ENCODE assay signal across 19 cellular contexts in the genomic region with DNA sequence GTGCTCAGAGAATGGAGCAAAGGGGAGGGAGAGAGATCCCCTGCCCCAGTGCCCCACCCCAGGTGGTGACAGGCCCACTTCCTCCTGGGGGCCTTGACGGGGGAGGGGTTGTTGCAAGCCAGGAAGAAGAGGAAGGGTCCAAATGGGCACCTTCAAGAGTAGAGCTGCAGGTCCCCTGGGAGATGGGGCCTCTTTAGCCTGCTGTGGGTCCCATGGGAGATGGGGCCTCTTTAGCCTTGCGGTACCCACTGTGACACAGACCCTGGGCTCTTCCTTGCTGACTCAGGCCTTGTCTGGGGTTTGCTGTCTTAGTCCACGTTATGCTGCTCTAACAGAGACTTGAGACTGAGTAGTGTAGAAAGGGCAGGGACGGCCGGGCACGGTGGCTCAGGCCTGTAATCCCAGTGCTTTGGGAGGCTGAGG. TPM values are rescaled to one million over a fixed set of nuclear protein-coding genes. Genes with fewer than 3 reads are reported as not detected.
A peak's percentile ranks its signal among the peaks of the same experiment; 100 is the strongest.
DNase-seq lines count a peak whose midpoint lies in the region; ATAC-seq and TF ChIP-seq lines count a peak whose summit lies in the region.
"Had no signal": no experiment of that assay in that cellular context is flagged by ENCODE, and none has a peak within 500 bp of the region (broad histone marks: within the 10 kb centered on the region; RNA-seq: fewer than 3 reads in every experiment).

No MANE protein-coding gene starts in this region.

- peak overlapping the region; percentile 31 for H3K27ac Mint-ChIP-seq in dendritic cell treated with granulocyte-macrophage colony-stimulating factor and Interleukin-4, amounts not matched to agents 40 ng/mL and 50 ng/mL, for 4 days
- H3K27ac Mint-ChIP-seq in stimulated activated naive B cell treated with anti-CD40 and anti-IgM and Interleukin-4, amounts not matched to agents 10 μg/mL and 1 μg/mL and 100 μg/mL, for 72 hours: peak overlapping the region; percentile 71
- no peak overlapping the region for H3K27ac Mint-ChIP-seq in activated T-cell treated with anti-CD3 and anti-CD28 coated beads, Interleukin-2, amount 50 U/mL, for 72 hours

- H3K4me3 Mint-ChIP-seq in dendritic cell treated with granulocyte-macrophage colony-stimulating factor and Interleukin-4, amounts not matched to agents 40 ng/mL and 50 ng/mL, for 4 days: no peak overlapping the region
- H3K4me3 Mint-ChIP-seq in stimulated activated naive B cell treated with anti-CD40 and anti-IgM and Interleukin-4, amounts not matched to agents 10 μg/mL and 1 μg/mL and 100 μg/mL, for 72 hours: peak overlapping the region; percentile 19 to 49
- no peak overlapping the region for H3K4me3 Mint-ChIP-seq in activated T-cell treated with anti-CD3 and anti-CD28 coated beads, Interleukin-2, amount 50 U/mL, for 72 hours

- ATAC-seq in activated CD4-positive, CD25-positive, alpha-beta regulatory T cell treated with anti-CD3 and anti-CD28 coated beads, Interleukin-2, amount 50 U/mL, for 24 hours: peak; percentile 44 to 48
- peak; percentile 92 to 95 for ATAC-seq in stimulated activated naive B cell treated with anti-CD40 and anti-IgM and Interleukin-4, amounts not matched to agents 10 μg/mL and 1 μg/mL and 100 μg/mL, for 72 hours (replicated peaks)
- no peak for ATAC-seq in GM18511 (IDR thresholded peaks at IDR 0.05; ENCODE audit: unreplicated experiment)
- no peak for ATAC-seq in activated T-cell treated with anti-CD3 and anti-CD28 coated beads, Interleukin-2, amount 50 U/mL, for 72 hours (replicated peaks in 1 of 2)
- ATAC-seq: gastroesophageal sphincter had no signal

- H3K4me1 Mint-ChIP-seq in dendritic cell treated with granulocyte-macrophage colony-stimulating factor and Interleukin-4, amounts not matched to agents 40 ng/mL and 50 ng/mL, for 4 days (ENCODE audit: low read depth): peaks cover 30% of the 10 kb centered on the region
- H3K4me1 Mint-ChIP-seq in stimulated activated naive B cell treated with anti-CD40 and anti-IgM and Interleukin-4, amounts not matched to agents 10 μg/mL and 1 μg/mL and 100 μg/mL, for 72 hours: peaks cover 21 to 38% of the 10 kb centered on the region in 2 donors
- H3K4me1 Mint-ChIP-seq in activated T-cell treated with anti-CD3 and anti-CD28 coated beads, Interleukin-2, amount 50 U/mL, for 72 hours (ENCODE audit: low read depth): peaks cover 19% of the 10 kb centered on the region

- no peaks in the 10 kb centered on the region for H3K27me3 Mint-ChIP-seq in dendritic cell treated with granulocyte-macrophage colony-stimulating factor and Interleukin-4, amounts not matched to agents 40 ng/mL and 50 ng/mL, for 4 days
- no peaks in the 10 kb centered on the region for H3K27me3 Mint-ChIP-seq in stimulated activated naive B cell treated with anti-CD40 and anti-IgM and Interleukin-4, amounts not matched to agents 10 μg/mL and 1 μg/mL and 100 μg/mL, for 72 hours
- no peaks in the 10 kb centered on the region for H3K27me3 Mint-ChIP-seq in activated T-cell treated with anti-CD3 and anti-CD28 coated beads, Interleukin-2, amount 50 U/mL, for 72 hours (ENCODE audit: low read depth)

- H3K4me3 ChIP-seq in LNCaP clone FGC (ENCODE audit: low read depth, low read length): peak overlapping the region; percentile 47
- H3K4me3 ChIP-seq: gastroesophageal sphincter, skin epidermis, thoracic aorta had no signal

- no peak for DNase-seq in activated CD4-positive, CD25-positive, alpha-beta regulatory T cell treated with anti-CD3 and anti-CD28 coated beads, Interleukin-2, amount 50 U/mL, for 72 hours
- no peak for DNase-seq in LNCaP clone FGC (ENCODE audit: low read depth)
- peak; percentile 70 for DNase-seq in stimulated activated naive B cell treated with anti-CD40 and anti-IgM and Interleukin-4, amounts not matched to agents 10 μg/mL and 1 μg/mL and 100 μg/mL, for 72 hours
- DNase-seq in effector CD4-positive, alpha-beta T cell: no peak
- no peak for DNase-seq in activated T-cell treated with anti-CD3 and anti-CD28 coated beads, Interleukin-2, amount 50 U/mL, for 72 hours
- DNase-seq: activated T-cell treated with anti-CD3 and anti-CD28 coated beads, Interleukin-2, amount 50 U/mL, for 1 hour; amniotic stem cell; DMS153; NCI-H1694 treated with DMSO at 0.1 percent for 48 hours; NCI-H82 had no signal

- H3K36me3 Mint-ChIP-seq in dendritic cell treated with granulocyte-macrophage colony-stimulating factor and Interleukin-4, amounts not matched to agents 40 ng/mL and 50 ng/mL, for 4 days (ENCODE audit: low read depth): peaks cover 97% of the 10 kb centered on the region
- peaks cover 44 to 55% of the 10 kb centered on the region in 2 donors for H3K36me3 Mint-ChIP-seq in stimulated activated naive B cell treated with anti-CD40 and anti-IgM and Interleukin-4, amounts not matched to agents 10 μg/mL and 1 μg/mL and 100 μg/mL, for 72 hours
- peaks cover 2 to 6% of the 10 kb centered on the region in 2 donors for H3K36me3 Mint-ChIP-seq in activated T-cell treated with anti-CD3 and anti-CD28 coated beads, Interleukin-2, amount 50 U/mL, for 72 hours (ENCODE audit: insufficient read depth in 2 of 2)

- TF ChIP-seq CTCF in LNCaP clone FGC (IDR thresholded peaks at IDR 0.05; ENCODE audit: control insufficient read depth, extremely low read depth, insufficient read depth): no peak

- intact Hi-C loops in dendritic cell treated with granulocyte-macrophage colony-stimulating factor and Interleukin-4, amounts not matched to agents 40 ng/mL and 50 ng/mL, for 4 days (cut with micrococcal nuclease): no loop called here

- H3K9me3 Mint-ChIP-seq in dendritic cell treated with granulocyte-macrophage colony-stimulating factor and Interleukin-4, amounts not matched to agents 40 ng/mL and 50 ng/mL, for 4 days: no peaks in the 10 kb centered on the region
- no peaks in the 10 kb centered on the region for H3K9me3 Mint-ChIP-seq in stimulated activated naive B cell treated with anti-CD40 and anti-IgM and Interleukin-4, amounts not matched to agents 10 μg/mL and 1 μg/mL and 100 μg/mL, for 72 hours
- no peaks in the 10 kb centered on the region for H3K9me3 Mint-ChIP-seq in activated T-cell treated with anti-CD3 and anti-CD28 coated beads, Interleukin-2, amount 50 U/mL, for 72 hours

RNA-seq across cellular contexts. Expression of a gene that starts 9.6 kb away (rescaled TPM):
- total RNA-seq in activated T-cell treated with anti-CD3 and anti-CD28 coated beads, Interleukin-2, amount 50 U/mL, for 72 hours: 1 to 10 TPM; 4.3 to 8.3 TPM

RNA-seq across cellular contexts. Expression of a gene that starts 12.8 kb away (rescaled TPM):
- 10 to 100 TPM; 53.1 to 56.6 TPM for total RNA-seq in activated T-cell treated with anti-CD3 and anti-CD28 coated beads, Interleukin-2, amount 50 U/mL, for 72 hours

RNA-seq across cellular contexts. Expression of a gene that starts 16.9 kb away (rescaled TPM):
- under 1 TPM in 1 of 2 donors, not detected in 1; 0.63 TPM for total RNA-seq in activated T-cell treated with anti-CD3 and anti-CD28 coated beads, Interleukin-2, amount 50 U/mL, for 72 hours
- total RNA-seq: gastroesophageal sphincter, kidney epithelial cell, myocyte, SK-MEL-5, thoracic aorta had no signal

RNA-seq across cellular contexts. Expression of a gene that starts 26.9 kb away (rescaled TPM):
- 100 to 1,000 TPM; 122 to 128 TPM for total RNA-seq in activated T-cell treated with anti-CD3 and anti-CD28 coated beads, Interleukin-2, amount 50 U/mL, for 72 hours

RNA-seq across cellular contexts. Expression of a gene that starts 34.1 kb away (rescaled TPM):
- total RNA-seq in activated T-cell treated with anti-CD3 and anti-CD28 coated beads, Interleukin-2, amount 50 U/mL, for 72 hours: 1 to 10 TPM; 1.6 to 2.0 TPM

Comparison
In these comparisons a context has a peak if more than half of its experiments do, and no peak if none do; other contexts are left out.
1. ATAC-seq: peak in activated CD4-positive, CD25-positive, alpha-beta regulatory T cell treated with anti-CD3 and anti-CD28 coated beads, Interleukin-2, amount 50 U/mL, for 24 hours (2 of 2) and stimulated activated naive B cell treated with anti-CD40 and anti-IgM and Interleukin-4, amounts not matched to agents 10 μg/mL and 1 μg/mL and 100 μg/mL, for 72 hours (2 of 2); none in GM18511 (single experiment) and activated T-cell treated with anti-CD3 and anti-CD28 coated beads, Interleukin-2, amount 50 U/mL, for 72 hours (0 of 2).
2. H3K4me3 Mint-ChIP-seq: peak in stimulated activated naive B cell treated with anti-CD40 and anti-IgM and Interleukin-4, amounts not matched to agents 10 μg/mL and 1 μg/mL and 100 μg/mL, for 72 hours (2 of 2); none in dendritic cell treated with granulocyte-macrophage colony-stimulating factor and Interleukin-4, amounts not matched to agents 40 ng/mL and 50 ng/mL, for 4 days (single experiment) and activated T-cell treated with anti-CD3 and anti-CD28 coated beads, Interleukin-2, amount 50 U/mL, for 72 hours (0 of 2).